ENCODE assay signal across 1 cellular context in genomic region chr3:28151207-28151550, GRCh38.
A peak's percentile ranks its signal among the peaks of the same experiment; 100 is the strongest.
TF ChIP-seq lines count a peak whose summit lies in the region.

No MANE protein-coding gene starts in this region.

TF ChIP-seq in GM12878, 131 proteins besides CTCF, POLR2A, EP300 and RAD21 (continued from another document):
- TF ChIP-seq E2F8 (IDR thresholded peaks at IDR 0.05; ENCODE audit: low read depth, partially characterized antibody) (no peak), ATF3 (IDR thresholded peaks at IDR 0.05; ENCODE audit: borderline replicate concordance, extremely low read depth, low read depth, low read length) (no peak), EGR1 (IDR thresholded peaks at IDR 0.05; ENCODE audit: borderline replicate concordance in 1 of 2, low read depth in 2 of 2, low read length in 2 of 2) (no peak), NR2F1 (conservative IDR thresholded peaks at IDR 0.05) (no peak), BHLHE40 (IDR thresholded peaks at IDR 0.05; ENCODE audit: borderline replicate concordance in 1 of 2, low read depth in 2 of 2, low read length in 1 of 2) (no peak), NR2C1 (IDR thresholded peaks at IDR 0.05) (0 out of 2 replicates have a peak, but pooled peaks have one; percentile 1)
